ENCODE assay signal across 23 cellular contexts in genomic region chr7:157542669-157543021, GRCh38.
DNase-seq lines count a peak whose midpoint lies in the region; ATAC-seq, FAIRE-seq and TF ChIP-seq lines count a peak whose summit lies in the region.
"Had no signal": no experiment of that assay in that cellular context is flagged by ENCODE, and none has a peak within 500 bp of the region (broad histone marks: within the 10 kb centered on the region; RNA-seq: fewer than 3 reads in every experiment).

No MANE protein-coding gene starts in this region.

- no peak for TF ChIP-seq POLR2A in H54 (IDR thresholded peaks at IDR 0.05; ENCODE audit: low read depth, low read length)

- H3K4me3 ChIP-seq in left lung (no peak overlapping the region), osteoblast (ENCODE audit: insufficient read depth, low read length) (no peak overlapping the region)
- H3K4me3 ChIP-seq: GM23248, K562 had no signal

- H3K4me3 Mint-ChIP-seq in natural killer cell treated with Interleukin-12 subunit alpha and Interleukin-12 subunit beta and Interleukin-15 and Interleukin-18, amount 100 ng/mL, for 72 hours = no peak overlapping the region
- H3K4me3 Mint-ChIP-seq in natural killer cell = no peak overlapping the region
- H3K4me3 Mint-ChIP-seq: CD4-positive, CD25-positive, alpha-beta regulatory T cell had no signal

- H4K20me1 ChIP-seq in osteoblast (ENCODE audit: insufficient read depth, low read length) = no peaks in the 10 kb centered on the region

- H3K9me3 Mint-ChIP-seq in natural killer cell treated with Interleukin-12 subunit alpha and Interleukin-12 subunit beta and Interleukin-15 and Interleukin-18, amount 100 ng/mL, for 72 hours = no peaks in the 10 kb centered on the region
- H3K9me3 Mint-ChIP-seq in natural killer cell = no peaks in the 10 kb centered on the region
- H3K9me3 Mint-ChIP-seq: CD4-positive, CD25-positive, alpha-beta regulatory T cell had no signal

- no peak overlapping the region for H3K27ac Mint-ChIP-seq in natural killer cell treated with Interleukin-12 subunit alpha and Interleukin-12 subunit beta and Interleukin-15 and Interleukin-18, amount 100 ng/mL, for 72 hours
- no peak overlapping the region for H3K27ac Mint-ChIP-seq in natural killer cell

- H3K4me1 ChIP-seq in left lung (no peaks in the 10 kb centered on the region), osteoblast (ENCODE audit: insufficient read depth, low read length) (no peaks in the 10 kb centered on the region)
- H3K4me1 ChIP-seq: BE2C had no signal

- H3K4me1 Mint-ChIP-seq in natural killer cell treated with Interleukin-12 subunit alpha and Interleukin-12 subunit beta and Interleukin-15 and Interleukin-18, amount 100 ng/mL, for 72 hours (ENCODE audit: low read depth in 2 of 2) = peaks cover 0 to 12% of the 10 kb centered on the region in 2 donors
- peaks cover 0 to 15% of the 10 kb centered on the region in 2 donors for H3K4me1 Mint-ChIP-seq in natural killer cell

- H3K27ac ChIP-seq in left lung (no peak overlapping the region), osteoblast (ENCODE audit: low read depth, low read length) (no peak overlapping the region)
- H3K27ac ChIP-seq: GM23248, HL-60 had no signal

- no peaks in the 10 kb centered on the region for H3K79me2 ChIP-seq in osteoblast (ENCODE audit: insufficient read depth, low read length)

- H3K27me3 ChIP-seq in left lung (no peaks in the 10 kb centered on the region), osteoblast (ENCODE audit: insufficient read depth, low read length) (no peaks in the 10 kb centered on the region)
- H3K27me3 ChIP-seq: BE2C had no signal

- no peaks in the 10 kb centered on the region for H3K27me3 Mint-ChIP-seq in natural killer cell treated with Interleukin-12 subunit alpha and Interleukin-12 subunit beta and Interleukin-15 and Interleukin-18, amount 100 ng/mL, for 72 hours
- H3K27me3 Mint-ChIP-seq in natural killer cell (ENCODE audit: low read depth in 2 of 2) = peaks cover 0 to 3% of the 10 kb centered on the region in 2 donors
- H3K27me3 Mint-ChIP-seq: CD4-positive, CD25-positive, alpha-beta regulatory T cell had no signal

- H3K9me3 ChIP-seq in left lung (no peaks in the 10 kb centered on the region), osteoblast (ENCODE audit: low read depth, low read length) (no peaks in the 10 kb centered on the region)
- H3K9me3 ChIP-seq: BE2C had no signal

- H3K36me3 Mint-ChIP-seq in natural killer cell treated with Interleukin-12 subunit alpha and Interleukin-12 subunit beta and Interleukin-15 and Interleukin-18, amount 100 ng/mL, for 72 hours = no peaks in the 10 kb centered on the region
- no peaks in the 10 kb centered on the region for H3K36me3 Mint-ChIP-seq in natural killer cell

- no peak for ATAC-seq in natural killer cell treated with Interleukin-12 subunit alpha and Interleukin-12 subunit beta and Interleukin-15 and Interleukin-18, amount 100 ng/mL, for 72 hours
- ATAC-seq in natural killer cell (no peak), left lung (no peak), HG03565 (IDR thresholded peaks at IDR 0.05; ENCODE audit: unreplicated experiment) (no peak)
- ATAC-seq: HepG2, K562 had no signal

- intact Hi-C loops in natural killer cell (cut with micrococcal nuclease) = no loop called here
- intact Hi-C loops in left lung (cut with DNase I) = no loop called here

- H3K4me2 ChIP-seq in osteoblast (ENCODE audit: insufficient read depth, low read length) = no peak overlapping the region

- H2AFZ ChIP-seq in osteoblast (ENCODE audit: low read length) = no peak overlapping the region
- H2AFZ ChIP-seq: GM23248 had no signal

- FAIRE-seq in H54 (lab: Jason Lieb, UNC) = no peak
- FAIRE-seq: HepG2, K562 had no signal

- DNase-seq in natural killer cell treated with Interleukin-12 subunit alpha and Interleukin-12 subunit beta and Interleukin-15 and Interleukin-18, amount 100 ng/mL, for 72 hours (ENCODE audit: low spot score) = peak; percentile 40
- DNase-seq in natural killer cell (no peak), left lung (peak; percentile 19 to 58), osteoblast (ENCODE audit: insufficient read length, low spot score, missing footprints) (peak; percentile 67), hippocampal formation (lab: John Stamatoyannopoulos, UW) (no peak), H54 (ENCODE audit: insufficient read length, low spot score) (no peak)
- DNase-seq: BE2C; CD4-positive, CD25-positive, alpha-beta regulatory T cell; EL; GF-D8; GM23248; HCEC 1CT; MM.1S; NCI-H1048; NCI-H1417 treated with DMSO at 0.1 percent for 48 hours; NCI-H187; NCI-H446 treated with DMSO at 0.1 percent for 48 hours; NCI-H526 treated with DMSO at 0.1 percent for 48 hours; Right ventricle myocardium superior had no signal

- no peak for TF ChIP-seq CTCF in natural killer cell (IDR thresholded peaks at IDR 0.05)
- TF ChIP-seq CTCF in left lung (IDR thresholded peaks at IDR 0.05) = no peak
- TF ChIP-seq CTCF in osteoblast (IDR thresholded peaks at IDR 0.05; ENCODE audit: extremely low read depth, low read depth, low read length) = no peak

- H3K36me3 ChIP-seq in left lung = no peaks in the 10 kb centered on the region
- no peaks in the 10 kb centered on the region for H3K36me3 ChIP-seq in osteoblast (ENCODE audit: insufficient read depth, low read length)
- H3K36me3 ChIP-seq: BE2C had no signal

Comparison
In these comparisons a context has a peak if more than half of its experiments do, and no peak if none do; other contexts are left out.
1. DNase-seq: peak in natural killer cell treated with Interleukin-12 subunit alpha and Interleukin-12 subunit beta and Interleukin-15 and Interleukin-18, amount 100 ng/mL, for 72 hours (single experiment), left lung (2 of 2) and osteoblast (single experiment); none in natural killer cell (single experiment), hippocampal formation (0 of 2) and H54 (single experiment).